ENCODE assay signal across 1 cellular context in the genomic region with DNA sequence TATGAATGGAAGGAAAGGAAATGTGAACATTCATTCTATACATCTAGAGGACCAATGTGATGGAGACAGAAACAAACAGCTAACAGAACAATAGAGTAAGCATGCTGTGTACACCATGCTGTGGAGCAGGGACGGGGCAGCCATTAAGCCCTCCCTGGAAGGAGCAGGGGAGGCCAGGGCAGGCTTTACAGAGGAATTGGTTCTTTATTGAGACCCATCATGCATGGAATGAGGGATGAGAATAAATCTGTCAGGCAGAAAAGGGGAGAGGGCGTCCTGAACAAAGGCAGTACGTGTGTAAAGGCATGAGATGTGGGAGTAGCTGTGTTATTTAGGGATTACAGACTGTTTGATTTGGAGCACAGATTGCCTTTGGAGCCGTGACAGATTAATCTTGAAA.
TF ChIP-seq lines count a peak whose summit lies in the region.

No MANE protein-coding gene starts in this region.

TF ChIP-seq in WTC11, 78 proteins besides CTCF, POLR2A, EP300 and RAD21:
- TF ChIP-seq, protein P1, sequence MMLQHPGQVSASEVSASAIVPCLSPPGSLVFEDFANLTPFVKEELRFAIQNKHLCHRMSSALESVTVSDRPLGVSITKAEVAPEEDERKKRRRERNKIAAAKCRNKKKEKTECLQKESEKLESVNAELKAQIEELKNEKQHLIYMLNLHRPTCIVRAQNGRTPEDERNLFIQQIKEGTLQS (CRISPR knock-in tag; conservative IDR thresholded peaks at IDR 0.05) = no peak
TF ChIP-seq in WTC11: peak in this region for 0.
